1 cellular context compared by ENCODE assay signal in the genomic region with DNA sequence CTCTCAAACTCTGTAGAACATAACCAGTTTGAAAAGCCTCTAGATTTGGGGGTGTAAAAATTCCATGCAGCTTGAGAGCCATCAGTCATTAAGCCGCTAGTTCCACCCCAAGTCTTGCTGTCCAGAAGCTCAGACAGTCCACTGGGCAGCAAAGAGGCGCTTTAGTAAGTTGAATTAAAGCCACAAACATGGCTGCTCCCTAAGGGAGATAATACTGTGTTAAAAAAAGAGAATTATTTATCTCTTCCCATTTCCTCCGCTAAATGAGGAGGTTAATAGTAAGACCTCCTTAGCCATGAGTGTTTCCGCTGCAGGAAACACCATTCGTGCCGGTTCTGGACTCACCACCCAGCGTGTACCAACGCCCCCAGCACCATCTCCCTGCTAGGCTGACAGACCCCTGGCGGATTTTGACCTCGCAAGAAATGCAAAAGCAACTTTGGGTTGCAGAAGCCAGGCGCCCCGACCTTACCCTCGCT.
TF ChIP-seq lines count a peak whose summit lies in the region.

No MANE protein-coding gene starts in this region.

TF ChIP-seq in HepG2, 621 proteins besides CTCF, POLR2A, EP300 and RAD21:
- TF ChIP-seq HHEX (CRISPR knock-in tag; IDR thresholded peaks at IDR 0.05) (no peak), ZNF558 (CRISPR knock-in tag; IDR thresholded peaks at IDR 0.05; ENCODE audit: borderline replicate concordance) (0 out of 2 replicates have a peak, but pooled peaks have one; percentile 15), PHF20 (CRISPR knock-in tag; IDR thresholded peaks at IDR 0.05) (0 out of 2 replicates have a peak, but pooled peaks have one; percentile 11), HNRNPL (IDR thresholded peaks at IDR 0.05; ENCODE audit: low read depth, low read length) (no peak), TIGD3 (CRISPR knock-in tag; IDR thresholded peaks at IDR 0.05; ENCODE audit: borderline replicate concordance) (0 out of 2 replicates have a peak, but pooled peaks have one; percentile 30), ZNF20 (CRISPR knock-in tag; IDR thresholded peaks at IDR 0.05) (0 out of 2 replicates have a peak, but pooled peaks have one; percentile 70), ZNF251 (CRISPR knock-in tag; IDR thresholded peaks at IDR 0.05) (no peak), REL (CRISPR knock-in tag; conservative IDR thresholded peaks at IDR 0.05) (0 out of 2 replicates have a peak, but pooled peaks have one; percentile 60), ZBTB7B (CRISPR knock-in tag; IDR thresholded peaks at IDR 0.05) (0 out of 2 replicates have a peak, but pooled peaks have one; percentile 10), HDAC2 (CRISPR knock-in tag; IDR thresholded peaks at IDR 0.05) (0 out of 2 replicates have a peak, but pooled peaks have one; percentile 5), ZFAT (CRISPR knock-in tag; conservative IDR thresholded peaks at IDR 0.05) (no peak), SNAI1 (CRISPR knock-in tag; IDR thresholded peaks at IDR 0.05; ENCODE audit: borderline replicate concordance) (peak; percentile 83), ZFP36L1 (CRISPR knock-in tag; IDR thresholded peaks at IDR 0.05) (0 out of 2 replicates have a peak, but pooled peaks have one; percentile 2)
TF ChIP-seq in HepG2: peak in this region for 9.
